ENCODE assay signal across 11 cellular contexts in the genomic region with DNA sequence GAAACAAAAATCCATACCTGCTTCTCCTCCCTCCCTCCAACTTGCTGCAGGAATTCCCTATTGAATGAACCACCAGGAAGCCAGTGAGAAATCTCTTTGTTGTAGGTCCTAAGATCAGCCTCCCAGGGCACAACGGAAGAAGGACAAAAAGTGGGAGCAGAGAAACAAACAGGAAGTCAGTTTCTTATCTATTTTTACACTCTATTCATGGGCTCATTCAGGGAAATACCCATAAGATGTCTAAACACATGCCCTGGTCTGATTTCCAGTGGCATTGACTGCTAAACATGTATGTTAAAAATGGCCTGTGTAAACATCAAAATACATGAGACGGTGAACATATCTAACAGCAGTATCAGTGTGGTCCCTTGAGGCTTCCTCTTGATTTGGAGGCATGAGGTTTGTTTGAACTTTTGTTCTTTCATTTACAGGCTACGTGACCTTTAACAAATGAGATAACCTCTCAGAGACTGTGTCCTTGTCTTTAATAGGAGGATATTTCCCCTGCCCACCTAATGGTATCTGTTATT. TPM values are rescaled to one million over a fixed set of nuclear protein-coding genes. Genes with fewer than 3 reads are reported as not detected.
DNase-seq lines count a peak whose midpoint lies in the region; ATAC-seq and TF ChIP-seq lines count a peak whose summit lies in the region.
"Had no signal": no experiment of that assay in that cellular context is flagged by ENCODE, and none has a peak within 500 bp of the region (broad histone marks: within the 10 kb centered on the region; RNA-seq: fewer than 3 reads in every experiment).

No MANE protein-coding gene starts in this region.

- POLR2A ChIA-PET in naive thymus-derived CD8-positive, alpha-beta T cell (lab: Charles Lee): no interaction called here

- peak overlapping the region; percentile 67 for H3K27ac ChIP-seq in DND-41 (ENCODE audit: low read length)
- peak overlapping the region in 1 of 10 donors; percentile 10 for H3K27ac ChIP-seq in heart right ventricle
- H3K27ac ChIP-seq: uterus had no signal

- H3K4me1 Mint-ChIP-seq in activated T-helper 2 cell treated with anti-CD3 and anti-CD28 coated beads, Interferon-gamma antibody, Interleukin-2, Interleukin-4, amounts not matched to agents 10 μg/mL and 5 μg/mL and 100 μg/mL, durations not matched to agents 14 hours and 24 hours and 36 hours (ENCODE audit: low read depth): peaks cover 67% of the 10 kb centered on the region
- peaks cover 55 to 93% (median 79%) of the 10 kb centered on the region in 4 donors for H3K4me1 Mint-ChIP-seq in naive thymus-derived CD8-positive, alpha-beta T cell

- peak overlapping the region; percentile 78 for H3K27ac Mint-ChIP-seq in activated T-helper 2 cell treated with anti-CD3 and anti-CD28 coated beads, Interferon-gamma antibody, Interleukin-2, Interleukin-4, amounts not matched to agents 10 μg/mL and 5 μg/mL and 100 μg/mL, durations not matched to agents 14 hours and 24 hours and 36 hours
- H3K27ac Mint-ChIP-seq in naive thymus-derived CD8-positive, alpha-beta T cell: peak overlapping the region; percentile 63 to 89 (median 80)

- intact Hi-C loops in activated T-helper 2 cell treated with anti-CD3 and anti-CD28 coated beads, Interferon-gamma antibody, Interleukin-2, Interleukin-4, amounts not matched to agents 10 μg/mL and 5 μg/mL and 100 μg/mL, durations not matched to agents 14 hours and 24 hours and 36 hours (cut with micrococcal nuclease): loop anchor here (1.0 kb wide), 1 partner anchor 30 kb away; a partner anchor contains a TSS
- intact Hi-C loops in heart right ventricle (cut with DNase I): no loop called here

- H3K27me3 ChIP-seq in DND-41 (ENCODE audit: insufficient read depth, low read length, poor library complexity): no peaks in the 10 kb centered on the region
- no peaks in the 10 kb centered on the region for H3K27me3 ChIP-seq in heart right ventricle
- H3K27me3 ChIP-seq: uterus had no signal

- DNase-seq in DND-41: no peak
- peak; percentile 1 for DNase-seq in HT-29 (ENCODE audit: low spot score)
- no peak for DNase-seq in activated T-helper 2 cell treated with anti-CD3 and anti-CD28 coated beads, Interferon-gamma antibody, Interleukin-2, Interleukin-4, amounts not matched to agents 10 μg/mL and 5 μg/mL and 100 μg/mL, durations not matched to agents 14 hours and 24 hours and 36 hours (ENCODE audit: low spot score)
- DNase-seq in naive thymus-derived CD8-positive, alpha-beta T cell: peak in 2 of 10 donors; percentile 19 to 20
- DNase-seq in NCI-H345 (lab: John Stamatoyannopoulos, UW): no peak
- DNase-seq in epidermal melanocyte (ENCODE audit: insufficient read length, low spot score): no peak
- DNase-seq in heart right ventricle: no peak
- DNase-seq: hippocampal formation, NCI-H2171, uterus had no signal

- H3K79me2 ChIP-seq in DND-41 (ENCODE audit: insufficient read depth, low read length): no peaks in the 10 kb centered on the region

- H3K4me1 ChIP-seq in DND-41 (ENCODE audit: insufficient read depth, low read length): peaks cover 30% of the 10 kb centered on the region
- H3K4me1 ChIP-seq in heart right ventricle: peaks cover 0 to 39% (median 0%) of the 10 kb centered on the region in 9 donors
- H3K4me1 ChIP-seq: uterus had no signal

- no peak for TF ChIP-seq CTCF in DND-41 (IDR thresholded peaks at IDR 0.05; ENCODE audit: borderline replicate concordance, extremely low read depth, low read length, poor library complexity, severe bottlenecking)
- no peak for TF ChIP-seq CTCF in heart right ventricle (IDR thresholded peaks at IDR 0.05)

- peak overlapping the region; percentile 61 for H2AFZ ChIP-seq in DND-41 (ENCODE audit: low read depth, low read length)

- peaks cover 21% of the 10 kb centered on the region for H3K36me3 Mint-ChIP-seq in activated T-helper 2 cell treated with anti-CD3 and anti-CD28 coated beads, Interferon-gamma antibody, Interleukin-2, Interleukin-4, amounts not matched to agents 10 μg/mL and 5 μg/mL and 100 μg/mL, durations not matched to agents 14 hours and 24 hours and 36 hours (ENCODE audit: low read depth)
- peaks cover 3 to 6% (median 5%) of the 10 kb centered on the region in 3 donors for H3K36me3 Mint-ChIP-seq in naive thymus-derived CD8-positive, alpha-beta T cell

- H3K4me2 ChIP-seq in DND-41 (ENCODE audit: insufficient read depth, low read length): peak overlapping the region; percentile 15; the same call in 1 of the 2 replicates

- H4K20me1 ChIP-seq in DND-41 (ENCODE audit: insufficient read depth, low read length): no peaks in the 10 kb centered on the region

- H3K9ac ChIP-seq in DND-41 (ENCODE audit: low read depth, low read length): no peak overlapping the region

- no peak overlapping the region for H3K4me3 ChIP-seq in DND-41 (ENCODE audit: low read depth in 1 of 2, low read length in 2 of 2)
- H3K4me3 ChIP-seq in heart right ventricle: no peak overlapping the region
- H3K4me3 ChIP-seq: uterus had no signal

- no peaks in the 10 kb centered on the region for H3K9me3 Mint-ChIP-seq in activated T-helper 2 cell treated with anti-CD3 and anti-CD28 coated beads, Interferon-gamma antibody, Interleukin-2, Interleukin-4, amounts not matched to agents 10 μg/mL and 5 μg/mL and 100 μg/mL, durations not matched to agents 14 hours and 24 hours and 36 hours
- H3K9me3 Mint-ChIP-seq in naive thymus-derived CD8-positive, alpha-beta T cell: peaks cover 0 to 13% (median 0%) of the 10 kb centered on the region in 9 donors
- H3K9me3 Mint-ChIP-seq: IgD-negative memory B cell had no signal

- H3K4me3 Mint-ChIP-seq in activated T-helper 2 cell treated with anti-CD3 and anti-CD28 coated beads, Interferon-gamma antibody, Interleukin-2, Interleukin-4, amounts not matched to agents 10 μg/mL and 5 μg/mL and 100 μg/mL, durations not matched to agents 14 hours and 24 hours and 36 hours (ENCODE audit: low read depth): peak overlapping the region; percentile 19
- H3K4me3 Mint-ChIP-seq in naive thymus-derived CD8-positive, alpha-beta T cell: peak overlapping the region in 8 of 10 donors; percentile 9 to 65 (median 36)
- H3K4me3 Mint-ChIP-seq: IgD-negative memory B cell had no signal

- H3K9me3 ChIP-seq in DND-41 (ENCODE audit: insufficient read depth, low read length, severe bottlenecking) (no peaks in the 10 kb centered on the region), heart right ventricle (no peaks in the 10 kb centered on the region)
- H3K9me3 ChIP-seq: uterus had no signal

- no peaks in the 10 kb centered on the region for H3K36me3 ChIP-seq in DND-41 (ENCODE audit: insufficient read depth, low read length)
- no peaks in the 10 kb centered on the region for H3K36me3 ChIP-seq in heart right ventricle
- H3K36me3 ChIP-seq: uterus had no signal

- WGBS in heart right ventricle, 2 donors: 50 to 56% methylated on average over 3 of the region's 3 CpGs

- peak; percentile 75 for ATAC-seq in DND-41 (ENCODE audit: insufficient read depth, low read depth)
- peak; percentile 62 to 81 for ATAC-seq in naive thymus-derived CD8-positive, alpha-beta T cell
- ATAC-seq in heart right ventricle: no peak

- H3K27me3 Mint-ChIP-seq in activated T-helper 2 cell treated with anti-CD3 and anti-CD28 coated beads, Interferon-gamma antibody, Interleukin-2, Interleukin-4, amounts not matched to agents 10 μg/mL and 5 μg/mL and 100 μg/mL, durations not matched to agents 14 hours and 24 hours and 36 hours (ENCODE audit: low read depth): no peaks in the 10 kb centered on the region
- no peaks in the 10 kb centered on the region for H3K27me3 Mint-ChIP-seq in naive thymus-derived CD8-positive, alpha-beta T cell
- H3K27me3 Mint-ChIP-seq: IgD-negative memory B cell had no signal

RNA-seq across cellular contexts. Expression of a gene that starts 18.8 kb away (rescaled TPM):
- not detected in 2 replicates for total RNA-seq in HT-29 (2014; rRNA removed; shearing (Covaris generic))
- total RNA-seq in activated T-helper 2 cell treated with anti-CD3 and anti-CD28 coated beads, Interferon-gamma antibody, Interleukin-2, Interleukin-4, amounts not matched to agents 10 μg/mL and 5 μg/mL and 100 μg/mL, durations not matched to agents 14 hours and 24 hours and 36 hours: 11.0 and 11.6 TPM in 2 replicates
- 10 to 100 TPM; 11.4 TPM for total RNA-seq in naive thymus-derived CD8-positive, alpha-beta T cell
- polyA plus RNA-seq in naive thymus-derived CD8-positive, alpha-beta T cell: 10 to 100 TPM; 12.0 to 27.3 (median 14.9) TPM
- total RNA-seq in heart right ventricle: 1 to 10 TPM in 1 of 10 donors, under 1 TPM in 9; 0.09 to 3.2 (median 0.29) TPM
- under 1 TPM; 0.29 TPM for polyA plus RNA-seq in heart right ventricle

RNA-seq across cellular contexts. Expression of a gene that starts 30.7 kb away (rescaled TPM):
- not detected in 2 replicates for total RNA-seq in HT-29 (2014; rRNA removed; shearing (Covaris generic))
- 11.1 and 13.4 TPM in 2 replicates for total RNA-seq in activated T-helper 2 cell treated with anti-CD3 and anti-CD28 coated beads, Interferon-gamma antibody, Interleukin-2, Interleukin-4, amounts not matched to agents 10 μg/mL and 5 μg/mL and 100 μg/mL, durations not matched to agents 14 hours and 24 hours and 36 hours
- 10 to 100 TPM; 19.7 to 24.4 TPM for total RNA-seq in naive thymus-derived CD8-positive, alpha-beta T cell
- polyA plus RNA-seq in naive thymus-derived CD8-positive, alpha-beta T cell: 10 to 100 TPM in 1 of 3 donors, 1 to 10 TPM in 2; 8.1 to 18.7 (median 9.0) TPM
- total RNA-seq in heart right ventricle: 10 to 100 TPM; 11.2 to 19.4 (median 14.9) TPM
- 1 to 10 TPM; 4.7 to 9.3 TPM for polyA plus RNA-seq in heart right ventricle

Comparison
In these comparisons a context has a peak if more than half of its experiments do, and no peak if none do; other contexts are left out.
1. ATAC-seq: peak in DND-41 (single experiment) and naive thymus-derived CD8-positive, alpha-beta T cell (2 of 2); none in heart right ventricle (0 of 8).
2. RNA of a gene that starts 30.7 kb away (total RNA-seq): 19.7 to 24.4 TPM in naive thymus-derived CD8-positive, alpha-beta T cell, 11.2 to 19.4 TPM in heart right ventricle and 11.1 to 13.4 TPM in activated T-helper 2 cell treated with anti-CD3 and anti-CD28 coated beads, Interferon-gamma antibody, Interleukin-2, Interleukin-4, amounts not matched to agents 10 μg/mL and 5 μg/mL and 100 μg/mL, durations not matched to agents 14 hours and 24 hours and 36 hours; not detected in HT-29; every median in the first group is over 10 times any median in the second.